19 cellular contexts compared by ENCODE assay signal in genomic region chr11:951507-951906, GRCh38.
"Had no signal": no experiment of that assay in that cellular context is flagged by ENCODE, and none has a peak within 500 bp of the region (broad histone marks: within the 10 kb centered on the region; RNA-seq: fewer than 3 reads in every experiment).

No MANE protein-coding gene starts in this region.

- H3K27me3 ChIP-seq: brain microvascular endothelial cell, esophagus squamous epithelium, heart right ventricle, tibial nerve had no signal

- H3K4me3 ChIP-seq: esophagus squamous epithelium, heart right ventricle, tibial nerve had no signal

- FAIRE-seq: endothelial cell of umbilical vein had no signal

- H3K27ac ChIP-seq: brain microvascular endothelial cell, esophagus squamous epithelium, heart right ventricle had no signal

- ATAC-seq: activated CD8-positive, alpha-beta T cell treated with anti-CD3 and anti-CD28 coated beads for 36 hours; activated naive CD8-positive, alpha-beta T cell treated with anti-CD3 and anti-CD28 coated beads, Interleukin-2, amount 50 U/mL, for 24 hours; activated T-cell treated with anti-CD3 and anti-CD28 coated beads, Interleukin-2, amount 50 U/mL, for 4 hours; heart right ventricle; stimulated activated naive CD8-positive, alpha-beta T cell treated with anti-CD3 and anti-CD28 coated beads, Interleukin-15, Interleukin-2, amounts not matched to agents 100 U/mL and 50 U/mL, for 24 hours had no signal

- H3K36me3 ChIP-seq: brain microvascular endothelial cell had no signal

- DNase-seq: activated CD4-positive, alpha-beta T cell treated with anti-CD3 and anti-CD28 coated beads, Interleukin-2, amount 10 ng/mL, durations not matched to agents 24 days and 14 days; activated CD8-positive, alpha-beta T cell treated with anti-CD3 and anti-CD28 coated beads for 36 hours; activated naive CD4-positive, alpha-beta T cell treated with anti-CD3 and anti-CD28 coated beads, Interleukin-2, amount 10 ng/mL, durations not matched to agents 7 days and 5 days; activated naive CD8-positive, alpha-beta T cell treated with anti-CD3 and anti-CD28 coated beads, Interleukin-2, amount 50 U/mL, for 24 hours; activated T-cell treated with anti-CD3 and anti-CD28 coated beads, Interleukin-2, amount 50 U/mL, for 4 hours; anterior cingulate cortex; brain microvascular endothelial cell; cerebellar nuclear complex; effector CD8-positive, alpha-beta T cell; esophagus squamous epithelium; heart right ventricle; left cardiac atrium; naive B cell; stimulated activated CD4-positive, alpha-beta T cell treated with anti-CD3 and anti-CD28 coated beads, Interleukin-2, amount 100 ng/mL, for 24 hours; stimulated activated naive CD8-positive, alpha-beta T cell treated with anti-CD3 and anti-CD28 coated beads, Interleukin-15, Interleukin-2, amounts not matched to agents 100 U/mL and 50 U/mL, for 24 hours; T-helper 1 cell; T-helper 9 cell had no signal
